Comparison of ENCODE assay signal across 19 cellular contexts in the genomic region with DNA sequence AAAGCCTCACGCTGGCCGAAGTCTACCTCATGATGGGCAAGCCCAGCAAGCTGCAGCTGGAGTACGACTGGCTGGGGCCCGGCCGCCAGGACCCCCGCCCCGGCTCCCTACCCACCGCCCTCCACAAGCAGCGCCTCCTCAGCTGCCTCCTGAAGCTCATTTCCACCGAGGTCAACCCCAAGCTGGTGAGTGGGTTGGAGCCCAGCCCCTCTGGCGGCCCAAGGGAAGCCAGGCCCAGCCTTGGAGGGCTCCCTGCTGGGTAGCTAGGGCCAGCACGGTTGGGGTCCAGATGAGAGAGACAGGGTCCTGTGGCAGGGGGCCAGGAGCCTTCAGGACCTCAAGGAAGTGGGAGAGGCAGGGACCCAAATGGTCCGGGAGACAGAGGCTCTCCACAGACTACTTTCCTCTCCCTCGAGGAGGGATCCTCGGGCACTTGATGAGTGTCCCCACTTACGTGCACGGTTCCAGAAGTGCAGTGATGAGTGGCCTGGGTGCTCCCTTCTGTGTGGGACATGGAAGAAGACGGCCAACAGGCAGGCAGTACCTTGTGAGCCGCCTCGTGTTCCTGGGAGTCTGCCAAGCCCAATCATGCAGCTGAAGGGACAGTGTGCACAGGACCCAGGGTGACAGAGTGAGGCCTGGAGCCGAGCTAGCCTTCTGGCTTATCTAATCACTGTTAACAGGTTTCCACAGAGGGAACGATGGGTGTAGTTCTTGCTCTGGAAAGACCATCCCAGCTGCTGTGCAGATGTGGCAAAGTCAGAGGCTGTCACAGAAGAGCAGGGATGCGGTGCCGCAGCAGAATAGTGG.
"Had no signal": no experiment of that assay in that cellular context is flagged by ENCODE, and none has a peak within 500 bp of the region (broad histone marks: within the 10 kb centered on the region; RNA-seq: fewer than 3 reads in every experiment).

No MANE protein-coding gene starts in this region.

- H3K9me3 ChIP-seq: gastrocnemius medialis, psoas muscle, upper lobe of left lung had no signal

- H3K4me3 ChIP-seq: gastrocnemius medialis, psoas muscle, smooth muscle cell, upper lobe of left lung had no signal

- DNase-seq: activated CD4-positive, alpha-beta T cell treated with anti-CD3 and anti-CD28 coated beads, Interleukin-2, amount 10 ng/mL, durations not matched to agents 24 days and 14 days; activated CD4-positive, CD25-positive, alpha-beta regulatory T cell; activated CD8-positive, alpha-beta memory T cell treated with anti-CD3 and anti-CD28 coated beads, Interleukin-2, amount 50 U/mL, for 4 hours; activated effector memory CD4-positive, alpha-beta T cell treated with Interleukin-2 at 50 U/mL for 16 hours; activated naive CD4-positive, alpha-beta T cell treated with anti-CD3 and anti-CD28 coated beads, Interleukin-2, amount 10 ng/mL, durations not matched to agents 7 days and 5 days; activated T-cell treated with anti-CD3 and anti-CD28 coated beads, Interleukin-2, amount 50 U/mL, for 48 hours; aorta; brain microvascular endothelial cell; cortex of kidney; gastrocnemius medialis; psoas muscle; stimulated activated CD4-positive, alpha-beta T cell treated with anti-CD3 and anti-CD28 coated beads, Interleukin-4, amount 100 ng/mL, for 1 hour; stimulated activated naive CD8-positive, alpha-beta T cell treated with anti-CD3 and anti-CD28 coated beads, Interleukin-15, amount 100 ng/mL, for 72 hours; T-helper 1 cell; T1000 had no signal

- H3K4me1 ChIP-seq: gastrocnemius medialis, psoas muscle, upper lobe of left lung had no signal

- H3K27me3 ChIP-seq: brain microvascular endothelial cell, gastrocnemius medialis, upper lobe of left lung had no signal

- H3K27ac ChIP-seq: brain microvascular endothelial cell, gastrocnemius medialis, psoas muscle, upper lobe of left lung had no signal

- FAIRE-seq: endometrium had no signal

- H3K4me2 ChIP-seq: smooth muscle cell had no signal

- ATAC-seq: gastrocnemius medialis; psoas muscle; sciatic nerve; stimulated activated naive CD8-positive, alpha-beta T cell treated with anti-CD3 and anti-CD28 coated beads, Interleukin-15, amount 100 ng/mL, for 72 hours had no signal
